Comparison of ENCODE assay signal across 1 cellular context in the genomic region with DNA sequence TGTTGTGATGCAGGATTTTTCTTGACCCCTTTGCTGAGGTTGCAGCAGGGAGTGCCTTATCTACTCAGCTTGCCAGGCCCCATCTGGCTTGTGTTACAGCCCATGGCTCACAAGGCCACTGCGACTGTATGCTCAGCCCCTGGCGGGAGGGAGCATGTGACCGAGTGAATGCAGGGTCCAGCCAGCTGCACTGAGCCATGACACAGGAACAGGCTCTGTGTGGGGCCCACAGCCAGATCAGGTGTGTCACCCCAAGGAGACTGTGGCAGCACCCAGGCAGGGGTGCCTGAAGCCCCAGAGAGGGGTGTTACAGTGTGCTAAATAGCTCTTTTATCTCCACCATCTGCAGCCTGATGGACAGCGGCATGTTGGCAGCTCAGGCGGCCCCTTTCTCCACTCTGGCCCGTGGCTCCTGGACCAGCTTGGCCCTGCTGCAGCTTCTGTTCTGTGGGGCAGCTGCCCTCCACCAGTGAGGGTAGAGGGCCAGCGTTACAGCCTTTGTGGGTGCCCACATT.
TF ChIP-seq lines count a peak whose summit lies in the region.

No MANE protein-coding gene starts in this region.

TF ChIP-seq in HepG2, 621 proteins besides CTCF, POLR2A, EP300 and RAD21 (continued from another document and continues in another):
- TF ChIP-seq KMT2A (CRISPR knock-in tag; IDR thresholded peaks at IDR 0.05) (0 out of 2 replicates have a peak, but pooled peaks have one; percentile 54), RFXAP (CRISPR knock-in tag; IDR thresholded peaks at IDR 0.05; ENCODE audit: borderline replicate concordance) (no peak), PTBP1 (IDR thresholded peaks at IDR 0.05; ENCODE audit: low read depth, low read length, poor library complexity, severe bottlenecking) (no peak), SPEN (CRISPR knock-in tag; IDR thresholded peaks at IDR 0.05; ENCODE audit: low read depth) (0 out of 2 replicates have a peak, but pooled peaks have one; percentile 45), THAP11 (CRISPR knock-in tag; IDR thresholded peaks at IDR 0.05) (0 out of 2 replicates have a peak, but pooled peaks have one; percentile 12), ZNF431 (CRISPR knock-in tag; IDR thresholded peaks at IDR 0.05; ENCODE audit: borderline replicate concordance, low read depth) (no peak), RXRB (CRISPR knock-in tag; IDR thresholded peaks at IDR 0.05; ENCODE audit: borderline replicate concordance) (peak; percentile 44; the same call in 1 of the 2 replicates), NONO (IDR thresholded peaks at IDR 0.05) (no peak), NONO (CRISPR knock-in tag; conservative IDR thresholded peaks at IDR 0.05) (peak; percentile 32; the same call in 1 of the 2 replicates), ZNF24 (IDR thresholded peaks at IDR 0.05) (no peak), ZNF678 (CRISPR knock-in tag; IDR thresholded peaks at IDR 0.05) (no peak), TARDBP (CRISPR knock-in tag; IDR thresholded peaks at IDR 0.05) (no peak), ZNF782 (CRISPR knock-in tag; IDR thresholded peaks at IDR 0.05; ENCODE audit: borderline replicate concordance) (no peak), ZNF263 (CRISPR knock-in tag; IDR thresholded peaks at IDR 0.05) (0 out of 2 replicates have a peak, but pooled peaks have one; percentile 25), MTA3 (CRISPR knock-in tag; IDR thresholded peaks at IDR 0.05) (no peak), RFXANK (CRISPR knock-in tag; IDR thresholded peaks at IDR 0.05) (no peak), ZNF30 (CRISPR knock-in tag; IDR thresholded peaks at IDR 0.05) (no peak), ZNF557 (CRISPR knock-in tag; IDR thresholded peaks at IDR 0.05) (no peak), SRSF9 (IDR thresholded peaks at IDR 0.05; ENCODE audit: borderline replicate concordance, insufficient read depth, low read depth, low read length, poor library complexity, severe bottlenecking) (no peak), ZFYVE20 (CRISPR knock-in tag; IDR thresholded peaks at IDR 0.05; ENCODE audit: borderline replicate concordance, low read depth) (no peak)
- TF ChIP-seq, protein P1, sequence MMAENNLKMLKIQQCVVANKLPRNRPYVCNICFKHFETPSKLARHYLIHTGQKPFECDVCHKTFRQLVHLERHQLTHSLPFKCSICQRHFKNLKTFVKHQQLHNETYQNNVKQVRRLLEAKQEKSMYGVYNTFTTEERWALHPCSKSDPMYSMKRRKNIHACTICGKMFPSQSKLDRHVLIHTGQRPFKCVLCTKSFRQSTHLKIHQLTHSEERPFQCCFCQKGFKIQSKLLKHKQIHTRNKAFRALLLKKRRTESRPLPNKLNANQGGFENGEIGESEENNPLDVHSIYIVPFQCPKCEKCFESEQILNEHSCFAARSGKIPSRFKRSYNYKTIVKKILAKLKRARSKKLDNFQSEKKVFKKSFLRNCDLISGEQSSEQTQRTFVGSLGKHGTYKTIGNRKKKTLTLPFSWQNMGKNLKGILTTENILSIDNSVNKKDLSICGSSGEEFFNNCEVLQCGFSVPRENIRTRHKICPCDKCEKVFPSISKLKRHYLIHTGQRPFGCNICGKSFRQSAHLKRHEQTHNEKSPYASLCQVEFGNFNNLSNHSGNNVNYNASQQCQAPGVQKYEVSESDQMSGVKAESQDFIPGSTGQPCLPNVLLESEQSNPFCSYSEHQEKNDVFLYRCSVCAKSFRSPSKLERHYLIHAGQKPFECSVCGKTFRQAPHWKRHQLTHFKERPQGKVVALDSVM (CRISPR knock-in tag; IDR thresholded peaks at IDR 0.05): no peak
- TF ChIP-seq, protein P2, sequence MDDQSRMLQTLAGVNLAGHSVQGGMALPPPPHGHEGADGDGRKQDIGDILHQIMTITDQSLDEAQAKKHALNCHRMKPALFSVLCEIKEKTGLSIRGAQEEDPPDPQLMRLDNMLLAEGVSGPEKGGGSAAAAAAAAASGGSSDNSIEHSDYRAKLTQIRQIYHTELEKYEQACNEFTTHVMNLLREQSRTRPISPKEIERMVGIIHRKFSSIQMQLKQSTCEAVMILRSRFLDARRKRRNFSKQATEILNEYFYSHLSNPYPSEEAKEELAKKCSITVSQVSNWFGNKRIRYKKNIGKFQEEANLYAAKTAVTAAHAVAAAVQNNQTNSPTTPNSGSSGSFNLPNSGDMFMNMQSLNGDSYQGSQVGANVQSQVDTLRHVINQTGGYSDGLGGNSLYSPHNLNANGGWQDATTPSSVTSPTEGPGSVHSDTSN (CRISPR knock-in tag; IDR thresholded peaks at IDR 0.05; ENCODE audit: borderline replicate concordance): no peak
- TF ChIP-seq, protein P3, sequence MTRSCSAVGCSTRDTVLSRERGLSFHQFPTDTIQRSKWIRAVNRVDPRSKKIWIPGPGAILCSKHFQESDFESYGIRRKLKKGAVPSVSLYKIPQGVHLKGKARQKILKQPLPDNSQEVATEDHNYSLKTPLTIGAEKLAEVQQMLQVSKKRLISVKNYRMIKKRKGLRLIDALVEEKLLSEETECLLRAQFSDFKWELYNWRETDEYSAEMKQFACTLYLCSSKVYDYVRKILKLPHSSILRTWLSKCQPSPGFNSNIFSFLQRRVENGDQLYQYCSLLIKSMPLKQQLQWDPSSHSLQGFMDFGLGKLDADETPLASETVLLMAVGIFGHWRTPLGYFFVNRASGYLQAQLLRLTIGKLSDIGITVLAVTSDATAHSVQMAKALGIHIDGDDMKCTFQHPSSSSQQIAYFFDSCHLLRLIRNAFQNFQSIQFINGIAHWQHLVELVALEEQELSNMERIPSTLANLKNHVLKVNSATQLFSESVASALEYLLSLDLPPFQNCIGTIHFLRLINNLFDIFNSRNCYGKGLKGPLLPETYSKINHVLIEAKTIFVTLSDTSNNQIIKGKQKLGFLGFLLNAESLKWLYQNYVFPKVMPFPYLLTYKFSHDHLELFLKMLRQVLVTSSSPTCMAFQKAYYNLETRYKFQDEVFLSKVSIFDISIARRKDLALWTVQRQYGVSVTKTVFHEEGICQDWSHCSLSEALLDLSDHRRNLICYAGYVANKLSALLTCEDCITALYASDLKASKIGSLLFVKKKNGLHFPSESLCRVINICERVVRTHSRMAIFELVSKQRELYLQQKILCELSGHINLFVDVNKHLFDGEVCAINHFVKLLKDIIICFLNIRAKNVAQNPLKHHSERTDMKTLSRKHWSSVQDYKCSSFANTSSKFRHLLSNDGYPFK (CRISPR knock-in tag; IDR thresholded peaks at IDR 0.05; ENCODE audit: borderline replicate concordance): peak; percentile 42; the same call in 1 of the 2 replicates
- TF ChIP-seq, protein P4, sequence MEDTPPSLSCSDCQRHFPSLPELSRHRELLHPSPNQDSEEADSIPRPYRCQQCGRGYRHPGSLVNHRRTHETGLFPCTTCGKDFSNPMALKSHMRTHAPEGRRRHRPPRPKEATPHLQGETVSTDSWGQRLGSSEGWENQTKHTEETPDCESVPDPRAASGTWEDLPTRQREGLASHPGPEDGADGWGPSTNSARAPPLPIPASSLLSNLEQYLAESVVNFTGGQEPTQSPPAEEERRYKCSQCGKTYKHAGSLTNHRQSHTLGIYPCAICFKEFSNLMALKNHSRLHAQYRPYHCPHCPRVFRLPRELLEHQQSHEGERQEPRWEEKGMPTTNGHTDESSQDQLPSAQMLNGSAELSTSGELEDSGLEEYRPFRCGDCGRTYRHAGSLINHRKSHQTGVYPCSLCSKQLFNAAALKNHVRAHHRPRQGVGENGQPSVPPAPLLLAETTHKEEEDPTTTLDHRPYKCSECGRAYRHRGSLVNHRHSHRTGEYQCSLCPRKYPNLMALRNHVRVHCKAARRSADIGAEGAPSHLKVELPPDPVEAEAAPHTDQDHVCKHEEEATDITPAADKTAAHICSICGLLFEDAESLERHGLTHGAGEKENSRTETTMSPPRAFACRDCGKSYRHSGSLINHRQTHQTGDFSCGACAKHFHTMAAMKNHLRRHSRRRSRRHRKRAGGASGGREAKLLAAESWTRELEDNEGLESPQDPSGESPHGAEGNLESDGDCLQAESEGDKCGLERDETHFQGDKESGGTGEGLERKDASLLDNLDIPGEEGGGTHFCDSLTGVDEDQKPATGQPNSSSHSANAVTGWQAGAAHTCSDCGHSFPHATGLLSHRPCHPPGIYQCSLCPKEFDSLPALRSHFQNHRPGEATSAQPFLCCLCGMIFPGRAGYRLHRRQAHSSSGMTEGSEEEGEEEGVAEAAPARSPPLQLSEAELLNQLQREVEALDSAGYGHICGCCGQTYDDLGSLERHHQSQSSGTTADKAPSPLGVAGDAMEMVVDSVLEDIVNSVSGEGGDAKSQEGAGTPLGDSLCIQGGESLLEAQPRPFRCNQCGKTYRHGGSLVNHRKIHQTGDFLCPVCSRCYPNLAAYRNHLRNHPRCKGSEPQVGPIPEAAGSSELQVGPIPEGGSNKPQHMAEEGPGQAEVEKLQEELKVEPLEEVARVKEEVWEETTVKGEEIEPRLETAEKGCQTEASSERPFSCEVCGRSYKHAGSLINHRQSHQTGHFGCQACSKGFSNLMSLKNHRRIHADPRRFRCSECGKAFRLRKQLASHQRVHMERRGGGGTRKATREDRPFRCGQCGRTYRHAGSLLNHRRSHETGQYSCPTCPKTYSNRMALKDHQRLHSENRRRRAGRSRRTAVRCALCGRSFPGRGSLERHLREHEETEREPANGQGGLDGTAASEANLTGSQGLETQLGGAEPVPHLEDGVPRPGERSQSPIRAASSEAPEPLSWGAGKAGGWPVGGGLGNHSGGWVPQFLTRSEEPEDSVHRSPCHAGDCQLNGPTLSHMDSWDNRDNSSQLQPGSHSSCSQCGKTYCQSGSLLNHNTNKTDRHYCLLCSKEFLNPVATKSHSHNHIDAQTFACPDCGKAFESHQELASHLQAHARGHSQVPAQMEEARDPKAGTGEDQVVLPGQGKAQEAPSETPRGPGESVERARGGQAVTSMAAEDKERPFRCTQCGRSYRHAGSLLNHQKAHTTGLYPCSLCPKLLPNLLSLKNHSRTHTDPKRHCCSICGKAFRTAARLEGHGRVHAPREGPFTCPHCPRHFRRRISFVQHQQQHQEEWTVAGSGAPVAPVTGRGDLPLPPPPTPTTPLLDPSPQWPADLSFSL (CRISPR knock-in tag; IDR thresholded peaks at IDR 0.05): no peak
- TF ChIP-seq, protein P5, sequence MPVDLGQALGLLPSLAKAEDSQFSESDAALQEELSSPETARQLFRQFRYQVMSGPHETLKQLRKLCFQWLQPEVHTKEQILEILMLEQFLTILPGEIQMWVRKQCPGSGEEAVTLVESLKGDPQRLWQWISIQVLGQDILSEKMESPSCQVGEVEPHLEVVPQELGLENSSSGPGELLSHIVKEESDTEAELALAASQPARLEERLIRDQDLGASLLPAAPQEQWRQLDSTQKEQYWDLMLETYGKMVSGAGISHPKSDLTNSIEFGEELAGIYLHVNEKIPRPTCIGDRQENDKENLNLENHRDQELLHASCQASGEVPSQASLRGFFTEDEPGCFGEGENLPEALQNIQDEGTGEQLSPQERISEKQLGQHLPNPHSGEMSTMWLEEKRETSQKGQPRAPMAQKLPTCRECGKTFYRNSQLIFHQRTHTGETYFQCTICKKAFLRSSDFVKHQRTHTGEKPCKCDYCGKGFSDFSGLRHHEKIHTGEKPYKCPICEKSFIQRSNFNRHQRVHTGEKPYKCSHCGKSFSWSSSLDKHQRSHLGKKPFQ (CRISPR knock-in tag; IDR thresholded peaks at IDR 0.05; ENCODE audit: insufficient replicate concordance): no peak
- TF ChIP-seq, protein P6, sequence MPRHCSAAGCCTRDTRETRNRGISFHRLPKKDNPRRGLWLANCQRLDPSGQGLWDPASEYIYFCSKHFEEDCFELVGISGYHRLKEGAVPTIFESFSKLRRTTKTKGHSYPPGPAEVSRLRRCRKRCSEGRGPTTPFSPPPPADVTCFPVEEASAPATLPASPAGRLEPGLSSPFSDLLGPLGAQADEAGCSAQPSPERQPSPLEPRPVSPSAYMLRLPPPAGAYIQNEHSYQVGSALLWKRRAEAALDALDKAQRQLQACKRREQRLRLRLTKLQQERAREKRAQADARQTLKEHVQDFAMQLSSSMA (CRISPR knock-in tag; IDR thresholded peaks at IDR 0.05): no peak
- TF ChIP-seq, protein P7, sequence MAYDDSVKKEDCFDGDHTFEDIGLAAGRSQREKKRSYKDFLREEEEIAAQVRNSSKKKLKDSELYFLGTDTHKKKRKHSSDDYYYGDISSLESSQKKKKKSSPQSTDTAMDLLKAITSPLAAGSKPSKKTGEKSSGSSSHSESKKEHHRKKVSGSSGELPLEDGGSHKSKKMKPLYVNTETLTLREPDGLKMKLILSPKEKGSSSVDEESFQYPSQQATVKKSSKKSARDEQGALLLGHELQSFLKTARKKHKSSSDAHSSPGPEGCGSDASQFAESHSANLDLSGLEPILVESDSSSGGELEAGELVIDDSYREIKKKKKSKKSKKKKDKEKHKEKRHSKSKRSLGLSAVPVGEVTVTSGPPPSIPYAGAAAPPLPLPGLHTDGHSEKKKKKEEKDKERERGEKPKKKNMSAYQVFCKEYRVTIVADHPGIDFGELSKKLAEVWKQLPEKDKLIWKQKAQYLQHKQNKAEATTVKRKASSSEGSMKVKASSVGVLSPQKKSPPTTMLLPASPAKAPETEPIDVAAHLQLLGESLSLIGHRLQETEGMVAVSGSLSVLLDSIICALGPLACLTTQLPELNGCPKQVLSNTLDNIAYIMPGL (CRISPR knock-in tag; IDR thresholded peaks at IDR 0.05; ENCODE audit: borderline replicate concordance in 1 of 2, low read depth in 1 of 2): 0 out of 4 replicates have a peak, but pooled peaks of 1 of the 2 experiments have one; percentile 28
- TF ChIP-seq, protein P8, sequence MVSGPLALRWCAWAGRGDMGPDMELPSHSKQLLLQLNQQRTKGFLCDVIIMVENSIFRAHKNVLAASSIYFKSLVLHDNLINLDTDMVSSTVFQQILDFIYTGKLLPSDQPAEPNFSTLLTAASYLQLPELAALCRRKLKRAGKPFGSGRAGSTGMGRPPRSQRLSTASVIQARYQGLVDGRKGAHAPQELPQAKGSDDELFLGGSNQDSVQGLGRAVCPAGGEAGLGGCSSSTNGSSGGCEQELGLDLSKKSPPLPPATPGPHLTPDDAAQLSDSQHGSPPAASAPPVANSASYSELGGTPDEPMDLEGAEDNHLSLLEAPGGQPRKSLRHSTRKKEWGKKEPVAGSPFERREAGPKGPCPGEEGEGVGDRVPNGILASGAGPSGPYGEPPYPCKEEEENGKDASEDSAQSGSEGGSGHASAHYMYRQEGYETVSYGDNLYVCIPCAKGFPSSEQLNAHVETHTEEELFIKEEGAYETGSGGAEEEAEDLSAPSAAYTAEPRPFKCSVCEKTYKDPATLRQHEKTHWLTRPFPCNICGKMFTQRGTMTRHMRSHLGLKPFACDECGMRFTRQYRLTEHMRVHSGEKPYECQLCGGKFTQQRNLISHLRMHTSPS (CRISPR knock-in tag; IDR thresholded peaks at IDR 0.05; ENCODE audit: low read depth): no peak
- TF ChIP-seq, protein P9, sequence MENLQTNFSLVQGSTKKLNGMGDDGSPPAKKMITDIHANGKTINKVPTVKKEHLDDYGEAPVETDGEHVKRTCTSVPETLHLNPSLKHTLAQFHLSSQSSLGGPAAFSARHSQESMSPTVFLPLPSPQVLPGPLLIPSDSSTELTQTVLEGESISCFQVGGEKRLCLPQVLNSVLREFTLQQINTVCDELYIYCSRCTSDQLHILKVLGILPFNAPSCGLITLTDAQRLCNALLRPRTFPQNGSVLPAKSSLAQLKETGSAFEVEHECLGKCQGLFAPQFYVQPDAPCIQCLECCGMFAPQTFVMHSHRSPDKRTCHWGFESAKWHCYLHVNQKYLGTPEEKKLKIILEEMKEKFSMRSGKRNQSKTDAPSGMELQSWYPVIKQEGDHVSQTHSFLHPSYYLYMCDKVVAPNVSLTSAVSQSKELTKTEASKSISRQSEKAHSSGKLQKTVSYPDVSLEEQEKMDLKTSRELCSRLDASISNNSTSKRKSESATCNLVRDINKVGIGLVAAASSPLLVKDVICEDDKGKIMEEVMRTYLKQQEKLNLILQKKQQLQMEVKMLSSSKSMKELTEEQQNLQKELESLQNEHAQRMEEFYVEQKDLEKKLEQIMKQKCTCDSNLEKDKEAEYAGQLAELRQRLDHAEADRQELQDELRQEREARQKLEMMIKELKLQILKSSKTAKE (CRISPR knock-in tag; IDR thresholded peaks at IDR 0.05; ENCODE audit: borderline replicate concordance): 0 out of 2 replicates have a peak, but pooled peaks have one; percentile 21
- TF ChIP-seq, protein P10, sequence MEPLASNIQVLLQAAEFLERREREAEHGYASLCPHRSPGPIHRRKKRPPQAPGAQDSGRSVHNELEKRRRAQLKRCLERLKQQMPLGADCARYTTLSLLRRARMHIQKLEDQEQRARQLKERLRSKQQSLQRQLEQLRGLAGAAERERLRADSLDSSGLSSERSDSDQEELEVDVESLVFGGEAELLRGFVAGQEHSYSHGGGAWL (CRISPR knock-in tag; IDR thresholded peaks at IDR 0.05): 0 out of 2 replicates have a peak, but pooled peaks have one; percentile 28
